Comparison of ENCODE assay signal across 11 cellular contexts in the genomic region with DNA sequence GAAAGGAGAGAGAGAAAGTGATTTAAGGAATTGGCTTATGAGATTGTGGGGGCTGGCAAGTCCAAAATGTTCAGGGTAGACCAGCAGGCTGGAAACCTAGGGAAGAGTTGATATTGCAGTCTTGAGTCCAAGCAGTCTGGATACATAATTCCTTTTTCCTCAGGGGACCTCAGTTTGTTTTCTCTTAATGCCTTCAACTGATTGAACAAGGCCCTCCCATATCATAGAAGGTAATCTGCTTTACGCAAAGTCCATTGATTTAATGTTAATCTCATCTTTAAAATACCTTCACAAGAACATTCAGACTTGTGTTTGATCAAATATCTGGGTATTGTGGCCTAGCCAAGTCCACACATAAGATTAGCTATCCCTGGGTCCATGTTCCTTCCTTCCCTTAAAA.
"Had no signal": no experiment of that assay in that cellular context is flagged by ENCODE, and none has a peak within 500 bp of the region (broad histone marks: within the 10 kb centered on the region; RNA-seq: fewer than 3 reads in every experiment).

No MANE protein-coding gene starts in this region.

- DNase-seq: GM23248, GOT3, H7, H9, HCEC 1CT, HFFc6 had no signal

- H3K4me3 Mint-ChIP-seq: GM23338, H9, HFFc6 had no signal

- H3K9me3 ChIP-seq: HAP-1 had no signal

- H3K4me1 ChIP-seq: HAP-1 had no signal

- FAIRE-seq: H1, H54 had no signal

- ATAC-seq: GM23338, HCT116 had no signal

- H3K9ac ChIP-seq: GM23248 had no signal

- H3K27ac ChIP-seq: GM23248 had no signal

- H3K4me2 ChIP-seq: GM23338 had no signal

- H3K9me3 Mint-ChIP-seq: GM23338 had no signal

- H2AFZ ChIP-seq: GM23248, GM23338 had no signal

- H3K36me3 ChIP-seq: HAP-1 had no signal

- H3K27ac Mint-ChIP-seq: GM23338, H9, HFFc6 had no signal

- H3K4me3 ChIP-seq: GM23248, GM23338, HAP-1 had no signal
